8 cellular contexts compared by ENCODE assay signal in the genomic region with DNA sequence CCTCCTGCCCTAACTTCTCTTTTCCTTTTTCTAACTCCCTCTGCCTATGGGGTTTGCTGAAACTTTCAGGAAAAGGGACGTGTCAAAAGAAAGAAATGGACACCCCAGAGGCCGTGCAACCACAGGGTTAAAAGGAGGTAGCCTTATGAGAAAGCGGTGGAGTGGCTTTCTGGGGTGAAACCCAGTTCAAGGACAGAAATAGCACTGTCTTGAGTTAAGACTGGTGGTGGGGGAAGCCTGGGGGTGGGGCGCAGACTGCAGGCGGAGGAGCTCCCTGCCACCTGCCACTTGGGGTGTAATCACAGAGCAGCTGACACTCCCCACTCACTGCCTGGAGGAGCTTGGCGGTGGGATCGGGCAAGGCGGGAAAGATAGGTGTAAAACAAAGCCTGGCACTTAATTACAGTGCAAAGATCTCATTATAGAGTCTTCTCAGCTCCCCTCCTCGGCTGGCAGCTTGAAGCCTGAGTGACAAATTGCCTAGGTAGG. TPM values are rescaled to one million over a fixed set of nuclear protein-coding genes. Genes with fewer than 3 reads are reported as not detected.
DNase-seq lines count a peak whose midpoint lies in the region; ATAC-seq and TF ChIP-seq lines count a peak whose summit lies in the region.

No MANE protein-coding gene starts in this region.

- H3K9ac ChIP-seq in SK-N-SH = no peak overlapping the region
- H3K9ac ChIP-seq in iPS-15b (ENCODE audit: low read depth, low read length) = no peak overlapping the region

- no peaks in the 10 kb centered on the region for H4K20me1 ChIP-seq in SK-N-SH (ENCODE audit: insufficient read depth)

- H3K36me3 Mint-ChIP-seq in stimulated activated effector memory CD8-positive, alpha-beta T cell treated with anti-CD3 and anti-CD28 coated beads, Interleukin-12 subunit alpha, Interleukin-12 subunit beta, amount 100 ng/mL, for 72 hours = no peaks in the 10 kb centered on the region

- H2AFZ ChIP-seq in SK-N-SH (ENCODE audit: low read depth) = 0 out of 2 replicates have a peak overlapping the region, but pooled peaks have one; percentile 79

- TF ChIP-seq RAD21 in SK-N-SH (IDR thresholded peaks at IDR 0.05; ENCODE audit: low read length) = no peak

- H3K27me3 ChIP-seq in SK-N-SH (ENCODE audit: insufficient read depth) = no peaks in the 10 kb centered on the region
- H3K27me3 ChIP-seq in iPS-15b (ENCODE audit: control insufficient read depth, insufficient read depth, low read length) = peaks cover 31% of the 10 kb centered on the region
- peaks cover 13% of the 10 kb centered on the region for H3K27me3 ChIP-seq in foreskin keratinocyte

- H3K4me3 Mint-ChIP-seq in stimulated activated effector memory CD8-positive, alpha-beta T cell treated with anti-CD3 and anti-CD28 coated beads, Interleukin-12 subunit alpha, Interleukin-12 subunit beta, amount 100 ng/mL, for 72 hours = peak overlapping the region; percentile 65

- no peaks in the 10 kb centered on the region for H3K9me3 ChIP-seq in SK-N-SH
- H3K9me3 ChIP-seq in iPS-15b (ENCODE audit: control insufficient read depth, insufficient read depth, low read length) = no peaks in the 10 kb centered on the region

- H3K4me2 ChIP-seq in SK-N-SH = no peak overlapping the region

- DNase-seq in SK-N-SH = no peak
- peak; percentile 36 to 94 (median 83) for DNase-seq in NCI-H1417 (lab: John Stamatoyannopoulos, UW)
- peak; percentile 50 for DNase-seq in activated T-cell treated with anti-CD3 and anti-CD28 coated beads, Interleukin-2, amount 50 U/mL, for 1 hour
- no peak for DNase-seq in stimulated activated effector memory CD8-positive, alpha-beta T cell treated with anti-CD3 and anti-CD28 coated beads, Interleukin-12 subunit alpha, Interleukin-12 subunit beta, amount 100 ng/mL, for 72 hours (ENCODE audit: low spot score in 2 of 2)
- DNase-seq in foreskin keratinocyte = no peak

- H3F3A ChIP-seq in SK-N-SH (replicated peaks; ENCODE audit: insufficient read depth) = no peaks in the 10 kb centered on the region

- WGBS in SK-N-SH (ENCODE audit: low lambda C conversion rate) = 85% methylated on average over 9 of the region's 9 CpGs

- CTCF ChIA-PET in SK-N-SH (lab: Yijun Ruan, JAX) = interaction anchor here (0.6 to 4.8 kb wide), 8 partner anchors 10 to 541 kb away, joined by 3 to 39 read pairs (median 6); no protein-coding TSS in a partner anchor

- no peaks in the 10 kb centered on the region for H3K79me2 ChIP-seq in SK-N-SH (ENCODE audit: insufficient read depth)

- ATAC-seq in SK-N-SH treated with all-trans-retinoic acid at 6 μM for 48 hours (no peak), foreskin keratinocyte (no peak), GM19324 (IDR thresholded peaks at IDR 0.05; ENCODE audit: low FRiP score, unreplicated experiment) (no peak)
- ATAC-seq in stimulated activated effector memory CD8-positive, alpha-beta T cell treated with anti-CD3 and anti-CD28 coated beads, Interleukin-12 subunit alpha, Interleukin-12 subunit beta, amount 100 ng/mL, for 72 hours = peak; percentile 3

- POLR2A ChIA-PET in SK-N-SH (lab: Yijun Ruan, JAX) = no interaction called here

- H3K36me3 ChIP-seq in SK-N-SH (replicated peaks in 1 of 2; ENCODE audit: control insufficient read depth in 1 of 2, insufficient read depth in 2 of 2, low read length in 1 of 2) (no peaks in the 10 kb centered on the region), iPS-15b (ENCODE audit: control insufficient read depth, insufficient read depth, low read length) (no peaks in the 10 kb centered on the region)

- TF ChIP-seq CTCF in SK-N-SH (IDR thresholded peaks at IDR 0.05) (no peak), foreskin keratinocyte (conservative IDR thresholded peaks at IDR 0.05) (no peak)

- H3K9me2 ChIP-seq in SK-N-SH = no peaks in the 10 kb centered on the region

- no peak for TF ChIP-seq EP300 in SK-N-SH (IDR thresholded peaks at IDR 0.05; ENCODE audit: borderline replicate concordance in 1 of 2, low read depth in 1 of 2, low read length in 1 of 2)

- H3K4me1 ChIP-seq in SK-N-SH (ENCODE audit: control insufficient read depth in 1 of 2, insufficient read depth in 2 of 2, low read depth in 1 of 2, low read length in 1 of 2) = peaks cover 0 to 9% of the 10 kb centered on the region in 2 experiments; a peak in 2 of 4 replicates
- H3K4me1 ChIP-seq in iPS-15b (ENCODE audit: control insufficient read depth, insufficient read depth, low read length) = peaks cover 5% of the 10 kb centered on the region
- H3K4me1 ChIP-seq in foreskin keratinocyte = no peaks in the 10 kb centered on the region

- H3K4me1 Mint-ChIP-seq in stimulated activated effector memory CD8-positive, alpha-beta T cell treated with anti-CD3 and anti-CD28 coated beads, Interleukin-12 subunit alpha, Interleukin-12 subunit beta, amount 100 ng/mL, for 72 hours = peaks cover 10% of the 10 kb centered on the region

- peak overlapping the region; percentile 51 for H3K27ac Mint-ChIP-seq in stimulated activated effector memory CD8-positive, alpha-beta T cell treated with anti-CD3 and anti-CD28 coated beads, Interleukin-12 subunit alpha, Interleukin-12 subunit beta, amount 100 ng/mL, for 72 hours

- H3K27ac ChIP-seq in SK-N-SH (ENCODE audit: low read depth in 2 of 2, low read length in 1 of 2) = no peak overlapping the region
- H3K27ac ChIP-seq in foreskin keratinocyte = no peak overlapping the region

- H3K4me3 ChIP-seq in SK-N-SH (ENCODE audit: low read depth in 2 of 2, low read length in 1 of 2) (no peak overlapping the region), iPS-15b (ENCODE audit: low read depth, low read length) (peak overlapping the region; percentile 71)

- peaks cover 3% of the 10 kb centered on the region for H3K9me3 Mint-ChIP-seq in stimulated activated effector memory CD8-positive, alpha-beta T cell treated with anti-CD3 and anti-CD28 coated beads, Interleukin-12 subunit alpha, Interleukin-12 subunit beta, amount 100 ng/mL, for 72 hours

TF ChIP-seq in SK-N-SH, 30 proteins besides CTCF, POLR2A, EP300 and RAD21 (continues in another document):
- no peak for TF ChIP-seq NFIC (IDR thresholded peaks at IDR 0.05; ENCODE audit: borderline replicate concordance)
- TF ChIP-seq, protein P1, sequence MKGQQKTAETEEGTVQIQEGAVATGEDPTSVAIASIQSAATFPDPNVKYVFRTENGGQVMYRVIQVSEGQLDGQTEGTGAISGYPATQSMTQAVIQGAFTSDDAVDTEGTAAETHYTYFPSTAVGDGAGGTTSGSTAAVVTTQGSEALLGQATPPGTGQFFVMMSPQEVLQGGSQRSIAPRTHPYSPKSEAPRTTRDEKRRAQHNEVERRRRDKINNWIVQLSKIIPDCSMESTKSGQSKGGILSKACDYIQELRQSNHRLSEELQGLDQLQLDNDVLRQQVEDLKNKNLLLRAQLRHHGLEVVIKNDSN (IDR thresholded peaks at IDR 0.05; ENCODE audit: borderline replicate concordance, low read depth) = no peak
- no peak for TF ChIP-seq ZBTB33 (IDR thresholded peaks at IDR 0.05; ENCODE audit: borderline replicate concordance, low read depth)
- TF ChIP-seq YY1 (IDR thresholded peaks at IDR 0.05; ENCODE audit: low read depth) = no peak
- no peak for TF ChIP-seq RXRA (IDR thresholded peaks at IDR 0.05; ENCODE audit: borderline replicate concordance, low read depth)
- no peak for TF ChIP-seq TCF12 (IDR thresholded peaks at IDR 0.05)

TF ChIP-seq in SK-N-SH treated with all-trans-retinoic acid at 6 μM for 48 hours, 23 proteins besides CTCF, POLR2A, EP300 and RAD21:
- TF ChIP-seq, protein P2, sequence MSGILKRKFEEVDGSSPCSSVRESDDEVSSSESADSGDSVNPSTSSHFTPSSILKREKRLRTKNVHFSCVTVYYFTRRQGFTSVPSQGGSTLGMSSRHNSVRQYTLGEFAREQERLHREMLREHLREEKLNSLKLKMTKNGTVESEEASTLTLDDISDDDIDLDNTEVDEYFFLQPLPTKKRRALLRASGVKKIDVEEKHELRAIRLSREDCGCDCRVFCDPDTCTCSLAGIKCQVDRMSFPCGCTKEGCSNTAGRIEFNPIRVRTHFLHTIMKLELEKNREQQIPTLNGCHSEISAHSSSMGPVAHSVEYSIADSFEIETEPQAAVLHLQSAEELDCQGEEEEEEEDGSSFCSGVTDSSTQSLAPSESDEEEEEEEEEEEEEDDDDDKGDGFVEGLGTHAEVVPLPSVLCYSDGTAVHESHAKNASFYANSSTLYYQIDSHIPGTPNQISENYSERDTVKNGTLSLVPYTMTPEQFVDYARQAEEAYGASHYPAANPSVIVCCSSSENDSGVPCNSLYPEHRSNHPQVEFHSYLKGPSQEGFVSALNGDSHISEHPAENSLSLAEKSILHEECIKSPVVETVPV (CRISPR knock-in tag; IDR thresholded peaks at IDR 0.05) = no peak
- TF ChIP-seq BACH2 (CRISPR knock-in tag; IDR thresholded peaks at IDR 0.05; ENCODE audit: borderline replicate concordance) (no peak), RARB (CRISPR knock-in tag; IDR thresholded peaks at IDR 0.05) (no peak)

RNA-seq across cellular contexts. Expression of gene TLR5, which starts 0.8 kb away (rescaled TPM):
- polyA plus RNA-seq in SK-N-SH (2012; rRNA removed) (0.02 TPM in 1 of 2 replicates, not detected in the other), foreskin keratinocyte (0.18 TPM in 2 replicates)
- 0.01 and 0.22 TPM in 2 replicates for polyA plus RNA-seq in SK-N-SH (2012; cell fraction: cytosol; rRNA removed)
- 0.04 and 0.14 TPM in 2 replicates for polyA plus RNA-seq in SK-N-SH (2012; cell fraction: nucleus; rRNA removed)
- total RNA-seq in foreskin keratinocyte = 0.32 and 1.1 TPM in 2 replicates

Comparison
In these comparisons a context has a peak if more than half of its experiments do, and no peak if none do; other contexts are left out.
1. DNase-seq: peak in NCI-H1417 (3 of 3) and activated T-cell treated with anti-CD3 and anti-CD28 coated beads, Interleukin-2, amount 50 U/mL, for 1 hour (single experiment); none in SK-N-SH (single experiment), stimulated activated effector memory CD8-positive, alpha-beta T cell treated with anti-CD3 and anti-CD28 coated beads, Interleukin-12 subunit alpha, Interleukin-12 subunit beta, amount 100 ng/mL, for 72 hours (0 of 2) and foreskin keratinocyte (0 of 2).